Comparison of ENCODE assay signal across 8 cellular contexts in the genomic region with DNA sequence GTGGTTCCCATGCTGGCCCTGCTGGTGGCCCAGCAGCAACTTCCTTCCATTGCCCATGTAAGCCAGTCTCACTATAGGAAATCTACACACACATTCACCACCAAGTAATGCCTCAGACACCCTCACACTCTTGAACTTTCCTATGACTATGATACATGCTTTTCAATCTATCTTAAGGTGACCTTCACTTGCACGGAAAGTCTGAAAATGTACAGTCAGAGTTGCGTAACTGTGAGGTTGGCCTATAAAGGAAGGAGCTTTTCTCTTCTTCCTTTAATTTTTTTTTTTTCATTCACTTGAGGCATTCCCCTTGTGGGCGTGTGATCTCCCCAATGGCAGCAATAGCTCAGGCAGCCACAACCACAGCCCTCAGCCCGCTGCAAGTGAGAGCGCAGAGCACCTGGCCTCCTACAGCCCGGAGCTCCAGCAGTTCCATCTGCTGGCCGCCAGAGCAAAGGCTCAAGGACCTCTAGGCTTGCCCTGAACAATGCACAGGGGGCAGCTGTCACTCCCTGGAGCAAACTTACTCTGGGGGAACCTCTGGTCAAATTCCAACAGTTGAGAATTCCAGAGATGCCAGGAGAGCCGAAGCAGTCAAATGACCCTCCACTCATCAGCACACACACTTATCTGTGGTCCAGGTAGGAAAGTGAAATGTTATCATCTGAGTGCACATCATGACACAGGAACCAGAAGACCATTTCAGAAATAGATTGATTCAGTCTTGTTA.
DNase-seq lines count a peak whose midpoint lies in the region; ATAC-seq and TF ChIP-seq lines count a peak whose summit lies in the region.
"Had no signal": no experiment of that assay in that cellular context is flagged by ENCODE, and none has a peak within 500 bp of the region (broad histone marks: within the 10 kb centered on the region; RNA-seq: fewer than 3 reads in every experiment).

No MANE protein-coding gene starts in this region.

- no peak for TF ChIP-seq CTCF in activated B cell treated with CpG ODN at 0.5 μM for 24 hours (IDR thresholded peaks at IDR 0.05)

- no peak overlapping the region for H3K4me3 ChIP-seq in effector memory CD4-positive, alpha-beta T cell (ENCODE audit: insufficient read depth, low read depth, low read length, poor library complexity, severe bottlenecking)
- H3K4me3 ChIP-seq: thoracic aorta had no signal

- peak overlapping the region; percentile 55 for H3K27ac Mint-ChIP-seq in activated B cell treated with CpG ODN at 0.5 μM for 24 hours

- H3K27ac ChIP-seq in effector memory CD4-positive, alpha-beta T cell (ENCODE audit: insufficient read depth, low read length, poor library complexity, severe bottlenecking) = no peak overlapping the region
- H3K27ac ChIP-seq: thoracic aorta had no signal

- H3K4me3 Mint-ChIP-seq in activated B cell treated with CpG ODN at 0.5 μM for 24 hours = peak overlapping the region; percentile 46

- DNase-seq in activated B cell treated with CpG ODN at 0.5 μM for 24 hours (peak; percentile 58), foreskin melanocyte (no peak), NCI-H524 treated with DMSO at 0.1 percent for 48 hours (lab: John Stamatoyannopoulos, UW) (no peak)
- DNase-seq in effector memory CD4-positive, alpha-beta T cell = peak; percentile 49 to 73 (median 54)
- peak; percentile 47 to 72 (median 63) for DNase-seq in stimulated activated CD4-positive, alpha-beta T cell treated with anti-CD3 and anti-CD28 coated beads, TNF-alpha, amount 100 ng/mL, for 4 hours (ENCODE audit: low read depth in 3 of 3)

- CTCF ChIA-PET in activated B cell treated with CpG ODN at 0.5 μM for 24 hours (lab: Charles Lee) = interaction anchor here (0.6 to 3.5 kb wide), 20 partner anchors 26 to 154 kb away, joined by 3 to 36 read pairs (median 3); a partner anchor contains a TSS

- H3K36me3 Mint-ChIP-seq in activated B cell treated with CpG ODN at 0.5 μM for 24 hours (ENCODE audit: low read depth) = no peaks in the 10 kb centered on the region

- intact Hi-C loops in activated B cell treated with CpG ODN at 0.5 μM for 24 hours (cut with micrococcal nuclease) = loop anchor here (1.0 to 10.0 kb wide), 13 partner anchors 19 to 453 kb away; a partner anchor contains a TSS

- H3K36me3 ChIP-seq in effector memory CD4-positive, alpha-beta T cell (ENCODE audit: control insufficient read depth, insufficient read depth, low read length) = no peaks in the 10 kb centered on the region
- H3K36me3 ChIP-seq: thoracic aorta had no signal

- no peaks in the 10 kb centered on the region for H3K9me3 ChIP-seq in effector memory CD4-positive, alpha-beta T cell (ENCODE audit: control insufficient read depth, low read length)
- H3K9me3 ChIP-seq: thoracic aorta had no signal

- H3K27me3 Mint-ChIP-seq in activated B cell treated with CpG ODN at 0.5 μM for 24 hours = no peaks in the 10 kb centered on the region

- H3K4me1 ChIP-seq in effector memory CD4-positive, alpha-beta T cell (ENCODE audit: control insufficient read depth, insufficient read depth, low read length, poor library complexity, severe bottlenecking) = peaks cover 5% of the 10 kb centered on the region

- no peaks in the 10 kb centered on the region for H3K27me3 ChIP-seq in effector memory CD4-positive, alpha-beta T cell (replicated peaks; ENCODE audit: control insufficient read depth, insufficient read depth, low read length, poor library complexity, severe bottlenecking)

- POLR2A ChIA-PET in activated B cell treated with CpG ODN at 0.5 μM for 24 hours (lab: Charles Lee) = interaction anchor here (0.5 to 2.4 kb wide), 19 partner anchors 9 to 514 kb away, joined by 3 to 26 read pairs (median 4); a partner anchor contains a TSS

- ATAC-seq in GM19395 (IDR thresholded peaks at IDR 0.05; ENCODE audit: unreplicated experiment) (peak; percentile 96), HG03175 (IDR thresholded peaks at IDR 0.05; ENCODE audit: unreplicated experiment) (peak; percentile 96), activated B cell treated with CpG ODN at 0.5 μM for 24 hours (ENCODE audit: low read depth) (peak; percentile 96)

- peaks cover 22% of the 10 kb centered on the region for H3K4me1 Mint-ChIP-seq in activated B cell treated with CpG ODN at 0.5 μM for 24 hours

- no peaks in the 10 kb centered on the region for H3K9me3 Mint-ChIP-seq in activated B cell treated with CpG ODN at 0.5 μM for 24 hours

Comparison
In these comparisons a context has a peak if more than half of its experiments do, and no peak if none do; other contexts are left out.
1. DNase-seq: peak in activated B cell treated with CpG ODN at 0.5 μM for 24 hours (single experiment), effector memory CD4-positive, alpha-beta T cell (3 of 3) and stimulated activated CD4-positive, alpha-beta T cell treated with anti-CD3 and anti-CD28 coated beads, TNF-alpha, amount 100 ng/mL, for 4 hours (3 of 3); none in foreskin melanocyte (single experiment) and NCI-H524 treated with DMSO at 0.1 percent for 48 hours (single experiment).
2. Peak in every context shown above with its lines, with median percentiles within 50 percentile points of each other: ATAC-seq.